In genomic region chr10:29658984-29659769, GRCh38 we compare ENCODE assay signal across 8 cellular contexts. TPM values are rescaled to one million over a fixed set of nuclear protein-coding genes. Genes with fewer than 3 reads are reported as not detected.
A peak's percentile ranks its signal among the peaks of the same experiment; 100 is the strongest.
DNase-seq lines count a peak whose midpoint lies in the region; ATAC-seq and TF ChIP-seq lines count a peak whose summit lies in the region.

No MANE protein-coding gene starts in this region.

- H3K36me3 ChIP-seq in BLaER1 (peaks cover 34% of the 10 kb centered on the region), body of pancreas (replicated peaks in 1 of 2; ENCODE audit: insufficient read depth in 1 of 2, low read depth in 2 of 2) (peaks cover 0 to 6% of the 10 kb centered on the region in 2 donors), left lung (peaks cover 0 to 22% of the 10 kb centered on the region in 2 donors)

- intact Hi-C loops in body of pancreas (cut with DNase I) (no loop called here), left lung (cut with DNase I) (no loop called here)

- 0 out of 2 replicates have a peak, but pooled peaks cover 6% of the 10 kb centered on the region for H4K20me1 ChIP-seq in BLaER1

- peak in 5 of 7 experiments; percentile 12 to 41 (median 27) for TF ChIP-seq CTCF in body of pancreas (IDR thresholded peaks at IDR 0.05)
- TF ChIP-seq CTCF in left lung (IDR thresholded peaks at IDR 0.05): peak in 1 of 2 donors; percentile 67

- peak overlapping the region; percentile 42 for H3K27ac Mint-ChIP-seq in T-helper 1 cell treated with Interleukin-12 subunit alpha and Interleukin-12 subunit beta and Interleukin-4 antibody, amounts not matched to agents 30 μg/mL and 1 μg/mL, for 36 hours

- H3K4me3 ChIP-seq in BLaER1 (peak overlapping the region; percentile 2; the same call in 1 of the 2 replicates), body of pancreas (no peak overlapping the region), left lung (no peak overlapping the region)

- DNase-seq in body of pancreas (peak in 1 of 4 donors; percentile 63), left lung (peak in 1 of 2 donors; percentile 74), NCI-H2171 (lab: John Stamatoyannopoulos, UW) (no peak)
- peak; percentile 57 for DNase-seq in stimulated activated CD8-positive, alpha-beta memory T cell treated with anti-CD3 and anti-CD28 coated beads, Interleukin-12 subunit alpha, Interleukin-12 subunit beta, amount 100 ng/mL, for 1 hour (ENCODE audit: low read depth)

- peak overlapping the region; percentile 26; the same call in 1 of the 2 replicates for H3K9ac ChIP-seq in BLaER1

- peak overlapping the region; percentile 75 for H3K4me2 ChIP-seq in BLaER1

- peaks cover 52% of the 10 kb centered on the region for H3K27me3 Mint-ChIP-seq in T-helper 1 cell treated with Interleukin-12 subunit alpha and Interleukin-12 subunit beta and Interleukin-4 antibody, amounts not matched to agents 30 μg/mL and 1 μg/mL, for 36 hours (ENCODE audit: low read depth)

- peak overlapping the region; percentile 64 for H3K27ac ChIP-seq in BLaER1
- H3K27ac ChIP-seq in body of pancreas: peak overlapping the region in 3 of 4 donors; percentile 1 to 68 (median 32)
- peak overlapping the region; percentile 86 to 87 for H3K27ac ChIP-seq in left lung

- no peak for TF ChIP-seq POLR2A in body of pancreas (IDR thresholded peaks at IDR 0.05)

- 55 to 69% methylated on average over 9 of the region's 9 CpGs for WGBS in body of pancreas, 2 donors

- peaks cover 20% of the 10 kb centered on the region for H3K9me3 Mint-ChIP-seq in T-helper 1 cell treated with Interleukin-12 subunit alpha and Interleukin-12 subunit beta and Interleukin-4 antibody, amounts not matched to agents 30 μg/mL and 1 μg/mL, for 36 hours

- peaks cover 16% of the 10 kb centered on the region for H3K4me1 Mint-ChIP-seq in T-helper 1 cell treated with Interleukin-12 subunit alpha and Interleukin-12 subunit beta and Interleukin-4 antibody, amounts not matched to agents 30 μg/mL and 1 μg/mL, for 36 hours (ENCODE audit: low read depth)

- H3K4me1 ChIP-seq in BLaER1: peaks cover 44% of the 10 kb centered on the region
- H3K4me1 ChIP-seq in body of pancreas: no peaks in the 10 kb centered on the region
- peaks cover 36 to 40% of the 10 kb centered on the region in 2 donors for H3K4me1 ChIP-seq in left lung

- ATAC-seq in GM19372 (IDR thresholded peaks at IDR 0.05; ENCODE audit: low read depth, unreplicated experiment) (peak; percentile 94), HG03457 (IDR thresholded peaks at IDR 0.05; ENCODE audit: unreplicated experiment) (peak; percentile 96), body of pancreas (peak; percentile 86), left lung (peak; percentile 94)

- no peaks in the 10 kb centered on the region; the same call in 1 of the 2 replicates for H3K27me3 ChIP-seq in BLaER1
- H3K27me3 ChIP-seq in body of pancreas: no peaks in the 10 kb centered on the region
- no peaks in the 10 kb centered on the region for H3K27me3 ChIP-seq in left lung

- peaks cover 36% of the 10 kb centered on the region for H3K9me3 ChIP-seq in BLaER1
- H3K9me3 ChIP-seq in body of pancreas: no peaks in the 10 kb centered on the region
- H3K9me3 ChIP-seq in left lung: peaks cover 0 to 8% of the 10 kb centered on the region in 2 donors

- peak overlapping the region; percentile 68 for H3K4me3 Mint-ChIP-seq in T-helper 1 cell treated with Interleukin-12 subunit alpha and Interleukin-12 subunit beta and Interleukin-4 antibody, amounts not matched to agents 30 μg/mL and 1 μg/mL, for 36 hours

- peaks cover 13% of the 10 kb centered on the region for H3K36me3 Mint-ChIP-seq in T-helper 1 cell treated with Interleukin-12 subunit alpha and Interleukin-12 subunit beta and Interleukin-4 antibody, amounts not matched to agents 30 μg/mL and 1 μg/mL, for 36 hours (ENCODE audit: low read depth)

RNA-seq across cellular contexts. Expression of gene SVIL, which starts 24.4 kb away (rescaled TPM):
- total RNA-seq in body of pancreas (10 to 100 TPM; 25.4 to 41.2 TPM), left lung (100 to 1,000 TPM in 1 of 2 donors, 10 to 100 TPM in 1; 73.7 to 103 TPM)

Comparison
In these comparisons a context has a peak if more than half of its experiments do, and no peak if none do; other contexts are left out.
1. H3K27ac ChIP-seq: peak in every context shown above with its lines; median percentile 86 in left lung; 64 in BLaER1; 32 in body of pancreas.